In the genomic region with DNA sequence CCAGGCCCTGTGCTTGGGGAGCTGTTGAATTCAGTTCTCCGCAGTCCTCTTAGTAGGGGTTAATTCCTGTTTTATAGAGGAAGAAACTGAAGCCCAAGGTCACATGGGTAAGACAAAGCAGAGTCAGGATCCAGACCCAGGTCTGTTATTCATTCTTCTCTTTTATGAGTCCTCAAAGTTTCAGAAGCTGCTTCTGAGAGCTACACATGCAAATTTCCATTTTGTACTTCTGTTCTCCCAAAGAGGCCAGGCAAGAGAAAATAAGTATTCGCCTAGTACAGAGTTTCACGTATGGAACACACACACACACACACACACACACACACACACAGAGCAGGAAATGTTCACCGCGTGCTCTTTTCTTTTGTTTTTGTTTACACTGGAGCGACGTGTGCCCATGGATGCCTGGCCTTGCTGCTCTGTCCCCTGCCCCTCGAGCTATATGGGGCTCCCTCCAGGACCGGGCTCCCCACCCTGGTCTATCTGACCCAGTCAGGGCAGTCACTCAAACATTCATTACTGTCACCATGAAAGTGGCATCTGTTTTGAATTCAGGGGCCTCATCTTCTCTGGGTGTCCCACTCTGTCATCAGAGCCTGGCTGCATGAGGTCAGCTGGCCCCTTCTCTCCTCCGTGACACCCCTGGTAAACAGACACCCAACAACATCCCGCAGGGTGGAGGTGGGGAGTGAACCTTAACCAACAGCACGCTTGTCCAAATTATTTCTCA, we compare ENCODE assay signal across 8 cellular contexts.
A peak's percentile ranks its signal among the peaks of the same experiment; 100 is the strongest.
DNase-seq lines count a peak whose midpoint lies in the region; ATAC-seq lines count a peak whose summit lies in the region.

No MANE protein-coding gene starts in this region.

- peaks cover 8 to 84% (median 54%) of the 10 kb centered on the region in 5 donors for H3K4me1 ChIP-seq in subcutaneous abdominal adipose tissue (ENCODE audit: control insufficient read depth in 5 of 5, insufficient read depth in 5 of 5, low read length in 5 of 5)

- ATAC-seq in GM19468 (IDR thresholded peaks at IDR 0.05; ENCODE audit: extremely low read depth, unreplicated experiment) (peak; percentile 80), HG03442 (IDR thresholded peaks at IDR 0.05; ENCODE audit: unreplicated experiment) (peak; percentile 91)

- no peaks in the 10 kb centered on the region for H3K27me3 ChIP-seq in subcutaneous abdominal adipose tissue (ENCODE audit: control insufficient read depth in 5 of 5, insufficient read depth in 4 of 5, low read length in 5 of 5)

- H3K9ac ChIP-seq in subcutaneous abdominal adipose tissue (ENCODE audit: low read length in 5 of 5): no peak overlapping the region

- H3K4me3 ChIP-seq in subcutaneous abdominal adipose tissue (ENCODE audit: low read depth in 1 of 5, low read length in 5 of 5): no peak overlapping the region

- H3K27ac ChIP-seq in subcutaneous abdominal adipose tissue (ENCODE audit: low read depth, low read length): peak overlapping the region; percentile 74

- DNase-seq in DMS153 (lab: John Stamatoyannopoulos, UW) (peak; percentile 55), dermis microvascular lymphatic vessel endothelial cell (ENCODE audit: low read depth in 2 of 2) (peak; percentile 31 to 47), HT-29 (ENCODE audit: low spot score) (no peak), COR-L47 (lab: John Stamatoyannopoulos, UW) (no peak), NCI-H1694 treated with DMSO at 0.1 percent for 48 hours (lab: John Stamatoyannopoulos, UW) (no peak)

- peaks cover 0 to 2% (median 0%) of the 10 kb centered on the region in 5 donors for H3K36me3 ChIP-seq in subcutaneous abdominal adipose tissue (ENCODE audit: control insufficient read depth in 5 of 5, insufficient read depth in 5 of 5, low read length in 5 of 5)

- H3K9me3 ChIP-seq in subcutaneous abdominal adipose tissue (ENCODE audit: control insufficient read depth in 5 of 5, low read length in 5 of 5): no peaks in the 10 kb centered on the region

Comparison
In these comparisons a context has a peak if more than half of its experiments do, and no peak if none do; other contexts are left out.
1. DNase-seq: peak in DMS153 (single experiment) and dermis microvascular lymphatic vessel endothelial cell (2 of 2); none in HT-29 (single experiment), COR-L47 (single experiment) and NCI-H1694 treated with DMSO at 0.1 percent for 48 hours (single experiment).